ENCODE assay signal across 15 cellular contexts in genomic region chr10:74901240-74901827, GRCh38.
DNase-seq lines count a peak whose midpoint lies in the region; ATAC-seq, FAIRE-seq and TF ChIP-seq lines count a peak whose summit lies in the region.
"Had no signal": no experiment of that assay in that cellular context is flagged by ENCODE, and none has a peak within 500 bp of the region (broad histone marks: within the 10 kb centered on the region; RNA-seq: fewer than 3 reads in every experiment).

No MANE protein-coding gene starts in this region.

- in situ Hi-C loops in GM12878 (cut with MboI), result no loop called here

- TF ChIP-seq RAD21 in GM12878 (IDR thresholded peaks at IDR 0.05; ENCODE audit: insufficient read depth, low read depth, low read length), result no peak

- H3K4me2 ChIP-seq in GM12878 (ENCODE audit: control insufficient read depth, insufficient read depth), result peak overlapping the region; percentile 75

- TF ChIP-seq CTCF in GM12878 (IDR thresholded peaks at IDR 0.05 in 2 of 3, conservative IDR thresholded peaks at IDR 0.05 in 1 of 3; ENCODE audit: control insufficient read depth in 2 of 3, extremely low read depth in 1 of 3, insufficient read depth in 1 of 3, low read depth in 3 of 3, low read length in 3 of 3), result no peak

- DNase-seq in activated CD4-positive, alpha-beta T cell treated with anti-CD3 and anti-CD28 coated beads, Interleukin-2, amount 10 ng/mL, durations not matched to agents 24 days and 14 days, result no peak
- no peak for DNase-seq in activated CD4-positive, alpha-beta T cell treated with anti-CD3 and anti-CD28 coated beads for 4 hours
- DNase-seq in NCI-H526 (lab: John Stamatoyannopoulos, UW) (peak; percentile 25 to 31), GM12878 (ENCODE audit: low read depth, low spot score) (no peak), T-helper 9 cell (no peak), SJCRH30 (no peak)
- DNase-seq in stimulated activated naive CD8-positive, alpha-beta T cell treated with anti-CD3 and anti-CD28 coated beads, Interleukin-15, Interleukin-2, amounts not matched to agents 100 U/mL and 50 U/mL, for 24 hours, result no peak
- DNase-seq: GOT3; NCI-H1436 treated with DMSO at 0.1 percent for 48 hours; SHP77; stimulated activated CD4-positive, alpha-beta T cell treated with anti-CD3 and anti-CD28 coated beads, Interleukin-4, amount 100 ng/mL, for 4 hours; uterus had no signal

- TF ChIP-seq EP300 in GM12878 (IDR thresholded peaks at IDR 0.05; ENCODE audit: borderline replicate concordance in 1 of 2, control insufficient read depth in 1 of 2, low read depth in 2 of 2, low read length in 2 of 2), result no peak

- no peak for TF ChIP-seq POLR2A in GM12878 (IDR thresholded peaks at IDR 0.05; ENCODE audit: low read depth, low read length)

- H3K9me3 ChIP-seq in GM12878 (replicated peaks; ENCODE audit: control insufficient read depth, insufficient read depth, low read length) (no peaks in the 10 kb centered on the region; the same call in 1 of the 3 replicates), SJCRH30 (replicated peaks) (no peaks in the 10 kb centered on the region)
- H3K9me3 ChIP-seq: uterus had no signal

- intact Hi-C loops in activated CD4-positive, alpha-beta T cell treated with anti-CD3 and anti-CD28 coated beads, Interleukin-2, amount 10 ng/mL, durations not matched to agents 24 days and 14 days (cut with micrococcal nuclease), result no loop called here
- intact Hi-C loops in GM12878 (cut with micrococcal nuclease; ENCODE audit: unreplicated experiment), result loop anchor here (5.0 kb wide), 1 partner anchor 91 kb away; no protein-coding TSS in a partner anchor

- BruUV-seq in GM12878 (replicated peaks; lab: Mats Ljungman, UMichigan), result no TSS peak

- FAIRE-seq in GM12878 (lab: Jason Lieb, UNC), result no peak
- FAIRE-seq: D721Med, K562 had no signal

- no peaks in the 10 kb centered on the region for H3K36me3 Mint-ChIP-seq in activated CD4-positive, alpha-beta T cell treated with anti-CD3 and anti-CD28 coated beads, Interleukin-2, amount 10 ng/mL, durations not matched to agents 24 days and 14 days (ENCODE audit: low read depth)

- POLR2A ChIA-PET in GM12878 (lab: Charles Lee), result interaction anchor here (0.7 to 5.9 kb wide), 7 partner anchors 12 to 82 kb away, joined by 3 to 47 read pairs (median 5); partner anchors contain the start of gene KAT6B

- 65% methylated on average over 3 of the region's 3 CpGs for WGBS in GM12878 (ENCODE audit: insufficient coverage, insufficient replicate concordance, low lambda C conversion rate, missing lambda C conversion rate)

- peaks cover 56% of the 10 kb centered on the region for H3K79me2 ChIP-seq in GM12878 (ENCODE audit: control insufficient read depth, insufficient read depth, low read length)

- H3K27me3 ChIP-seq in GM12878 (replicated peaks in 1 of 2; ENCODE audit: control insufficient read depth in 2 of 2, insufficient read depth in 2 of 2, low read length in 1 of 2) (no peaks in the 10 kb centered on the region), SJCRH30 (no peaks in the 10 kb centered on the region)
- H3K27me3 ChIP-seq: uterus had no signal

- peaks cover 51% of the 10 kb centered on the region for H3K4me1 ChIP-seq in GM12878 (ENCODE audit: control insufficient read depth, insufficient read depth, low read length)
- H3K4me1 ChIP-seq in SJCRH30, result no peaks in the 10 kb centered on the region

- H3K27ac Mint-ChIP-seq in activated CD4-positive, alpha-beta T cell treated with anti-CD3 and anti-CD28 coated beads, Interleukin-2, amount 10 ng/mL, durations not matched to agents 24 days and 14 days, result peak overlapping the region; percentile 29

- peak overlapping the region; percentile 57 for H3K27ac ChIP-seq in GM12878 (ENCODE audit: control insufficient read depth, insufficient read depth)
- no peak overlapping the region for H3K27ac ChIP-seq in SJCRH30

- peaks cover 39% of the 10 kb centered on the region for H3K4me1 Mint-ChIP-seq in activated CD4-positive, alpha-beta T cell treated with anti-CD3 and anti-CD28 coated beads, Interleukin-2, amount 10 ng/mL, durations not matched to agents 24 days and 14 days

- RAD21 ChIA-PET in GM12878 (lab: Charles Lee; ENCODE audit: unreplicated experiment), result interaction anchor here (0.9 to 4.5 kb wide), 10 partner anchors 13 to 111 kb away, joined by 3 to 38 read pairs (median 5); no protein-coding TSS in a partner anchor

- H3K36me3 ChIP-seq in GM12878 (ENCODE audit: control insufficient read depth in 2 of 2, insufficient read depth in 2 of 2, low read length in 1 of 2) (no peaks in the 10 kb centered on the region), SJCRH30 (no peaks in the 10 kb centered on the region)
- H3K36me3 ChIP-seq: uterus had no signal

- H4K20me1 ChIP-seq in GM12878 (ENCODE audit: control insufficient read depth, insufficient read depth), result no peaks in the 10 kb centered on the region

- CTCF ChIA-PET in GM12878 (lab: Yijun Ruan, JAX), result interaction anchor here (1.0 to 1.9 kb wide), 9 partner anchors 12 to 197 kb away, joined by 3 to 12 read pairs (median 4); no protein-coding TSS in a partner anchor

- H3K27me3 Mint-ChIP-seq in activated CD4-positive, alpha-beta T cell treated with anti-CD3 and anti-CD28 coated beads, Interleukin-2, amount 10 ng/mL, durations not matched to agents 24 days and 14 days, result no peaks in the 10 kb centered on the region

- SMC1A ChIA-PET in GM12878 (lab: Charles Lee; ENCODE audit: uncharacterized antibody, unreplicated experiment), result interaction anchor here (0.6 to 5.6 kb wide), 20 partner anchors 8 to 163 kb away, joined by 3 to 73 read pairs (median 5); no protein-coding TSS in a partner anchor

- H3K4me3 ChIP-seq in GM12878 (0 out of 2 replicates have a peak overlapping the region, but pooled peaks have one; percentile 1), SJCRH30 (no peak overlapping the region)
- H3K4me3 ChIP-seq: K562, uterus had no signal

- peaks cover 3% of the 10 kb centered on the region for H3K9me3 Mint-ChIP-seq in activated CD4-positive, alpha-beta T cell treated with anti-CD3 and anti-CD28 coated beads, Interleukin-2, amount 10 ng/mL, durations not matched to agents 24 days and 14 days

- no peak overlapping the region for H2AFZ ChIP-seq in GM12878 (ENCODE audit: control insufficient read depth, low read depth, low read length)

- peak overlapping the region; percentile 29; the same call in 1 of the 2 replicates for H3K9ac ChIP-seq in GM12878 (ENCODE audit: control insufficient read depth, insufficient read depth, low read length)

- peak; percentile 63 for ATAC-seq in GM12878
- ATAC-seq in stimulated activated naive CD8-positive, alpha-beta T cell treated with anti-CD3 and anti-CD28 coated beads, Interleukin-15, Interleukin-2, amounts not matched to agents 100 U/mL and 50 U/mL, for 24 hours, result peak; percentile 62
- no peak for ATAC-seq in HG03045 (IDR thresholded peaks at IDR 0.05; ENCODE audit: unreplicated experiment)

- no peak overlapping the region for H3K4me3 Mint-ChIP-seq in activated CD4-positive, alpha-beta T cell treated with anti-CD3 and anti-CD28 coated beads, Interleukin-2, amount 10 ng/mL, durations not matched to agents 24 days and 14 days

TF ChIP-seq in GM12878, 131 proteins besides CTCF, POLR2A, EP300 and RAD21 (continues in another document):
- TF ChIP-seq BRCA1 (IDR thresholded peaks at IDR 0.05; ENCODE audit: low read depth, low read length) (no peak), MYC (IDR thresholded peaks at IDR 0.05; ENCODE audit: insufficient read depth, insufficient read length, insufficient replicate concordance, low read length, severe bottlenecking) (no peak), TCF7 (IDR thresholded peaks at IDR 0.05; ENCODE audit: borderline replicate concordance) (no peak), ZBTB40 (IDR thresholded peaks at IDR 0.05; ENCODE audit: borderline replicate concordance) (no peak), TBL1XR1 (IDR thresholded peaks at IDR 0.05; ENCODE audit: low read depth, low read length) (no peak), SIX5 (IDR thresholded peaks at IDR 0.05; ENCODE audit: low read depth, low read length, severe bottlenecking) (no peak), ATF2 (IDR thresholded peaks at IDR 0.05; ENCODE audit: low read length) (no peak; the same call in 1 of the 2 replicates)

Comparison
In these comparisons a context has a peak if more than half of its experiments do, and no peak if none do; other contexts are left out.
1. DNase-seq: peak in NCI-H526 (2 of 2); none in activated CD4-positive, alpha-beta T cell treated with anti-CD3 and anti-CD28 coated beads, Interleukin-2, amount 10 ng/mL, durations not matched to agents 24 days and 14 days (single experiment), activated CD4-positive, alpha-beta T cell treated with anti-CD3 and anti-CD28 coated beads for 4 hours (0 of 2), GM12878 (single experiment), stimulated activated naive CD8-positive, alpha-beta T cell treated with anti-CD3 and anti-CD28 coated beads, Interleukin-15, Interleukin-2, amounts not matched to agents 100 U/mL and 50 U/mL, for 24 hours (single experiment), T-helper 9 cell (single experiment) and SJCRH30 (0 of 2).